ENCODE assay signal across 21 cellular contexts in genomic region chr6:139751179-139751578, GRCh38.
A peak's percentile ranks its signal among the peaks of the same experiment; 100 is the strongest.
DNase-seq lines count a peak whose midpoint lies in the region; ATAC-seq and TF ChIP-seq lines count a peak whose summit lies in the region.
"Had no signal": no experiment of that assay in that cellular context is flagged by ENCODE, and none has a peak within 500 bp of the region (broad histone marks: within the 10 kb centered on the region; RNA-seq: fewer than 3 reads in every experiment).

No MANE protein-coding gene starts in this region.

- H3K36me3 ChIP-seq in Panc1 (ENCODE audit: control insufficient read depth, insufficient read depth, low read length) (no peaks in the 10 kb centered on the region), spleen (no peaks in the 10 kb centered on the region), ovary (no peaks in the 10 kb centered on the region)
- H3K36me3 ChIP-seq: BLaER1 treated with 17β-estradiol and CSF1 and Interleukin-3, amounts not matched to agents 10 nM and 100 nM; gastrocnemius medialis; right atrium auricular region; stomach; upper lobe of left lung had no signal

- H3K27me3 ChIP-seq in Panc1 (ENCODE audit: control insufficient read depth, insufficient read depth, low read length) (no peaks in the 10 kb centered on the region), spleen (replicated peaks in 1 of 7) (no peaks in the 10 kb centered on the region), ovary (no peaks in the 10 kb centered on the region)
- H3K27me3 ChIP-seq: BLaER1 treated with 17β-estradiol and CSF1 and Interleukin-3, amounts not matched to agents 10 nM and 100 nM; gastrocnemius medialis; right atrium auricular region; stomach; upper lobe of left lung had no signal

- in situ Hi-C loops in Panc1 (cut with HindIII; ENCODE audit: low pct_unique_long_range_greater_than_20kb, low sequenced_read_pairs), result no loop called here

- DNase-seq in AG09309 (ENCODE audit: low read depth), result peak; percentile 83
- no peak for DNase-seq in Panc1 (ENCODE audit: low read depth, low spot score)
- DNase-seq in epithelial cell of esophagus (ENCODE audit: low read depth), result peak; percentile 16
- no peak for DNase-seq in spleen
- no peak for DNase-seq in ovary
- no peak for DNase-seq in cerebellar cortex (ENCODE audit: low spot score)
- DNase-seq: activated CD4-positive, alpha-beta T cell treated with anti-CD3 and anti-CD28 coated beads, Interleukin-2, amount 50 U/mL, for 1 hour; activated CD8-positive, alpha-beta memory T cell treated with anti-CD3 and anti-CD28 coated beads, Interleukin-2, amount 50 U/mL, for 4 hours; activated naive CD8-positive, alpha-beta T cell treated with anti-CD3 and anti-CD28 coated beads, Interleukin-2, amount 10 ng/mL, durations not matched to agents 7 days and 5 days; Calu3; gastrocnemius medialis; H7; NCI-H2107; NCI-H510A; stomach; upper lobe of left lung had no signal

- ATAC-seq in Panc1 (no peak), GM21576 (IDR thresholded peaks at IDR 0.05; ENCODE audit: unreplicated experiment) (no peak)
- ATAC-seq: gastrocnemius medialis had no signal

- H3K27ac ChIP-seq in Panc1 (ENCODE audit: low read length), result peak overlapping the region; percentile 73; the same call in 1 of the 2 replicates
- H3K27ac ChIP-seq in spleen, result no peak overlapping the region
- no peak overlapping the region for H3K27ac ChIP-seq in ovary
- H3K27ac ChIP-seq: BLaER1 treated with 17β-estradiol and CSF1 and Interleukin-3, amounts not matched to agents 10 nM and 100 nM; HL-60; right atrium auricular region; stomach; upper lobe of left lung had no signal

- H3K27ac Mint-ChIP-seq in nephron, result peak overlapping the region; percentile 27 to 74 (median 67)
- H3K27ac Mint-ChIP-seq: activated naive CD8-positive, alpha-beta T cell treated with anti-CD3 and anti-CD28 coated beads, Interleukin-2, amount 10 ng/mL, durations not matched to agents 7 days and 5 days had no signal

- H3K4me1 Mint-ChIP-seq in nephron, result peaks cover 49% of the 10 kb centered on the region
- H3K4me1 Mint-ChIP-seq: activated naive CD8-positive, alpha-beta T cell treated with anti-CD3 and anti-CD28 coated beads, Interleukin-2, amount 10 ng/mL, durations not matched to agents 7 days and 5 days had no signal

- BruUV-seq in Panc1 (replicated peaks; lab: Mats Ljungman, UMichigan), result no TSS peak

- intact Hi-C loops in Panc1 (cut with micrococcal nuclease; ENCODE audit: unreplicated experiment) (no loop called here), spleen (cut with DNase I; ENCODE audit: low total_unique reads) (no loop called here), ovary (cut with DNase I) (no loop called here)

- H3K27me3 Mint-ChIP-seq in nephron (ENCODE audit: low read depth), result no peaks in the 10 kb centered on the region
- H3K27me3 Mint-ChIP-seq: activated naive CD8-positive, alpha-beta T cell treated with anti-CD3 and anti-CD28 coated beads, Interleukin-2, amount 10 ng/mL, durations not matched to agents 7 days and 5 days had no signal

- TF ChIP-seq CTCF in AG09309 (IDR thresholded peaks at IDR 0.05; ENCODE audit: control insufficient read depth, insufficient read depth, low read depth, low read length, missing control alignments) (no peak), Panc1 (IDR thresholded peaks at IDR 0.05) (no peak), epithelial cell of esophagus (IDR thresholded peaks at IDR 0.05; ENCODE audit: insufficient read depth, low read depth, low read length, missing control alignments) (no peak), nephron (IDR thresholded peaks at IDR 0.05; ENCODE audit: unreplicated experiment in 3 of 3) (no peak), spleen (IDR thresholded peaks at IDR 0.05 in 8 of 11, conservative IDR thresholded peaks at IDR 0.05 in 3 of 11) (no peak), ovary (IDR thresholded peaks at IDR 0.05) (no peak)

- H3K4me3 ChIP-seq in AG09309 (ENCODE audit: control insufficient read depth, low read depth, low read length), result no peak overlapping the region
- no peak overlapping the region for H3K4me3 ChIP-seq in Panc1 (ENCODE audit: low read depth in 2 of 2, low read length in 2 of 2)
- H3K4me3 ChIP-seq in epithelial cell of esophagus (ENCODE audit: low read length), result no peak overlapping the region
- no peak overlapping the region for H3K4me3 ChIP-seq in spleen
- H3K4me3 ChIP-seq in ovary, result no peak overlapping the region
- H3K4me3 ChIP-seq: BLaER1 treated with 17β-estradiol and CSF1 and Interleukin-3, amounts not matched to agents 10 nM and 100 nM; gastrocnemius medialis; right atrium auricular region; stomach; upper lobe of left lung had no signal

- H3K4me1 ChIP-seq in Panc1 (ENCODE audit: control insufficient read depth, insufficient read depth, low read length), result peaks cover 7% of the 10 kb centered on the region; the same call in 1 of the 2 replicates
- peaks cover 0 to 11% (median 3%) of the 10 kb centered on the region in 6 donors for H3K4me1 ChIP-seq in spleen
- H3K4me1 ChIP-seq in ovary (ENCODE audit: insufficient read depth), result peaks cover 16% of the 10 kb centered on the region
- H3K4me1 ChIP-seq: BLaER1 treated with 17β-estradiol and CSF1 and Interleukin-3, amounts not matched to agents 10 nM and 100 nM had no signal

- H3K9me3 ChIP-seq in Panc1 (ENCODE audit: control insufficient read depth, insufficient read depth, low read depth, low read length) (no peaks in the 10 kb centered on the region), spleen (no peaks in the 10 kb centered on the region), ovary (no peaks in the 10 kb centered on the region)
- H3K9me3 ChIP-seq: BLaER1 treated with 17β-estradiol and CSF1 and Interleukin-3, amounts not matched to agents 10 nM and 100 nM; gastrocnemius medialis; right atrium auricular region; stomach; upper lobe of left lung had no signal

- H3K9me3 Mint-ChIP-seq in nephron, result no peaks in the 10 kb centered on the region
- H3K9me3 Mint-ChIP-seq: activated naive CD8-positive, alpha-beta T cell treated with anti-CD3 and anti-CD28 coated beads, Interleukin-2, amount 10 ng/mL, durations not matched to agents 7 days and 5 days had no signal

- 90 to 96% (median 91%) methylated on average over 3 of the region's 3 CpGs for WGBS in spleen, 5 donors
- 93 to 96% (median 94%) methylated on average over 3 of the region's 3 CpGs for WGBS in ovary, 3 donors

- TF ChIP-seq EP300 in ovary (IDR thresholded peaks at IDR 0.05), result no peak

- CTCF ChIA-PET in Panc1 (lab: Charles Lee), result no interaction called here

- H3K4me3 Mint-ChIP-seq in nephron, result no peak overlapping the region
- H3K4me3 Mint-ChIP-seq: activated naive CD8-positive, alpha-beta T cell treated with anti-CD3 and anti-CD28 coated beads, Interleukin-2, amount 10 ng/mL, durations not matched to agents 7 days and 5 days had no signal

- no peaks in the 10 kb centered on the region for H3K36me3 Mint-ChIP-seq in nephron (ENCODE audit: low read depth)
- H3K36me3 Mint-ChIP-seq: activated naive CD8-positive, alpha-beta T cell treated with anti-CD3 and anti-CD28 coated beads, Interleukin-2, amount 10 ng/mL, durations not matched to agents 7 days and 5 days had no signal

- TF ChIP-seq POLR2A in spleen (IDR thresholded peaks at IDR 0.05), result no peak
- TF ChIP-seq POLR2A in ovary (IDR thresholded peaks at IDR 0.05), result no peak

- POLR2A ChIA-PET in Panc1 (lab: Charles Lee), result no interaction called here

Comparison
In these comparisons a context has a peak if more than half of its experiments do, and no peak if none do; other contexts are left out.
1. DNase-seq: peak in AG09309 (single experiment) and epithelial cell of esophagus (single experiment); none in Panc1 (single experiment), spleen (single experiment), ovary (0 of 5) and cerebellar cortex (single experiment).